In genomic region chr15:40095381-40096093, GRCh38 we compare ENCODE assay signal across 11 cellular contexts. TPM values are rescaled to one million over a fixed set of nuclear protein-coding genes. Genes with fewer than 3 reads are reported as not detected.
DNase-seq lines count a peak whose midpoint lies in the region; ATAC-seq and TF ChIP-seq lines count a peak whose summit lies in the region.
"Had no signal": no experiment of that assay in that cellular context is flagged by ENCODE, and none has a peak within 500 bp of the region (broad histone marks: within the 10 kb centered on the region; RNA-seq: fewer than 3 reads in every experiment).

No MANE protein-coding gene starts in this region.

- H3K9me3 ChIP-seq in BLaER1 treated with 17β-estradiol and CSF1 and Interleukin-3, amounts not matched to agents 10 nM and 100 nM (replicated peaks in 1 of 11), result no peaks in the 10 kb centered on the region

- DNase-seq in HL-60 (ENCODE audit: low read depth in 1 of 2, low spot score in 1 of 2) (no peak), progenitor cell of endocrine pancreas (ENCODE audit: low spot score, unreplicated experiment) (no peak), retina (no peak), NCI-H2029 (lab: John Stamatoyannopoulos, UW) (no peak)
- DNase-seq: natural killer cell, NCI-H1105, T-cell had no signal

- H3K27ac Mint-ChIP-seq in brain (peak overlapping the region in 4 of 5 experiments; percentile 16 to 98 (median 58)), progenitor cell of endocrine pancreas (peak overlapping the region; percentile 85)

- no peaks in the 10 kb centered on the region for H3K27me3 ChIP-seq in BLaER1 treated with 17β-estradiol and CSF1 and Interleukin-3, amounts not matched to agents 10 nM and 100 nM
- H3K27me3 ChIP-seq in HL-60 (ENCODE audit: insufficient read depth, poor library complexity, severe bottlenecking), result no peaks in the 10 kb centered on the region

- H3K4me1 ChIP-seq in BLaER1 treated with 17β-estradiol and CSF1 and Interleukin-3, amounts not matched to agents 10 nM and 100 nM, result peaks cover 99 to 100% (median 100%) of the 10 kb centered on the region in 10 experiments

- H3K9me3 Mint-ChIP-seq in brain (no peaks in the 10 kb centered on the region), progenitor cell of endocrine pancreas (ENCODE audit: low read depth) (no peaks in the 10 kb centered on the region)
- H3K9me3 Mint-ChIP-seq: natural killer cell, T-cell had no signal

- ATAC-seq in GM21381 (IDR thresholded peaks at IDR 0.05; ENCODE audit: unreplicated experiment), result no peak
- no peak for ATAC-seq in GM21423 (IDR thresholded peaks at IDR 0.05; ENCODE audit: unreplicated experiment)
- ATAC-seq: natural killer cell, T-cell had no signal

- peaks cover 0 to 92% (median 0%) of the 10 kb centered on the region in 11 experiments; a peak in 4 of 22 replicates for H4K20me1 ChIP-seq in BLaER1 treated with 17β-estradiol and CSF1 and Interleukin-3, amounts not matched to agents 10 nM and 100 nM

- H3K4me2 ChIP-seq in BLaER1 treated with 17β-estradiol and CSF1 and Interleukin-3, amounts not matched to agents 10 nM and 100 nM, result peak overlapping the region; percentile 90 to 100 (median 98)

- H3K4me1 Mint-ChIP-seq in brain (peaks cover 100% of the 10 kb centered on the region), progenitor cell of endocrine pancreas (ENCODE audit: low read depth) (peaks cover 73% of the 10 kb centered on the region)

- TF ChIP-seq CTCF in HL-60 (IDR thresholded peaks at IDR 0.05; ENCODE audit: insufficient read depth, low read length) (no peak), brain (conservative IDR thresholded peaks at IDR 0.05) (no peak), progenitor cell of endocrine pancreas (IDR thresholded peaks at IDR 0.05; ENCODE audit: unreplicated experiment) (no peak)

- H3K36me3 Mint-ChIP-seq in brain (peaks cover 6% of the 10 kb centered on the region), progenitor cell of endocrine pancreas (ENCODE audit: insufficient read depth) (peaks cover 17% of the 10 kb centered on the region)
- H3K36me3 Mint-ChIP-seq: natural killer cell, T-cell had no signal

- peaks cover 8 to 92% (median 63%) of the 10 kb centered on the region in 11 experiments; a peak in 20 of 22 replicates for H3K36me3 ChIP-seq in BLaER1 treated with 17β-estradiol and CSF1 and Interleukin-3, amounts not matched to agents 10 nM and 100 nM

- H3K27me3 Mint-ChIP-seq in brain (peaks cover 21% of the 10 kb centered on the region), progenitor cell of endocrine pancreas (no peaks in the 10 kb centered on the region)
- H3K27me3 Mint-ChIP-seq: T-cell had no signal

- peak overlapping the region in 2 of 10 experiments; percentile 1 to 36; a peak in 2 of 20 replicates for H3K4me3 ChIP-seq in BLaER1 treated with 17β-estradiol and CSF1 and Interleukin-3, amounts not matched to agents 10 nM and 100 nM
- no peak overlapping the region for H3K4me3 ChIP-seq in HL-60 (replicated peaks; ENCODE audit: insufficient read depth, low read length)

- H3K4me3 Mint-ChIP-seq in brain (no peak overlapping the region), progenitor cell of endocrine pancreas (ENCODE audit: low read depth) (no peak overlapping the region)
- H3K4me3 Mint-ChIP-seq: natural killer cell, T-cell had no signal

- H3K27ac ChIP-seq in BLaER1 treated with 17β-estradiol and CSF1 and Interleukin-3, amounts not matched to agents 10 nM and 100 nM, result peak overlapping the region; percentile 13 to 91 (median 79); a peak in 20 of 22 replicates
- H3K27ac ChIP-seq in HL-60 (replicated peaks), result peak overlapping the region; percentile 19

- H3K9ac ChIP-seq in BLaER1 treated with 17β-estradiol and CSF1 and Interleukin-3, amounts not matched to agents 10 nM and 100 nM, result peak overlapping the region in 7 of 11 experiments; percentile 4 to 60 (median 15); a peak in 7 of 22 replicates

RNA-seq across cellular contexts. Expression of gene BMF, which starts 13.1 kb away (rescaled TPM):
- 22.7 TPM for polyA plus RNA-seq in brain (ENCODE audit: insufficient read depth, low read depth, low replicate concordance)
- total RNA-seq in progenitor cell of endocrine pancreas, result 128 and 129 TPM in 2 replicates

RNA-seq across cellular contexts. Expression of gene SRP14, which starts 56.6 kb away (rescaled TPM):
- polyA plus RNA-seq in brain (ENCODE audit: insufficient read depth, low read depth, low replicate concordance), result 457 TPM
- 282 and 285 TPM in 2 replicates for total RNA-seq in progenitor cell of endocrine pancreas
